23 cellular contexts compared by ENCODE assay signal in genomic region chr5:102956599-102956998, GRCh38.
"Had no signal": no experiment of that assay in that cellular context is flagged by ENCODE, and none has a peak within 500 bp of the region (broad histone marks: within the 10 kb centered on the region; RNA-seq: fewer than 3 reads in every experiment).

No MANE protein-coding gene starts in this region.

- H3K27ac ChIP-seq: coronary artery, heart left ventricle, hepatocyte, left lung, prostate gland, sigmoid colon, spleen, transverse colon, upper lobe of right lung, uterus had no signal

- DNase-seq: dermis blood vessel endothelial cell; effector memory CD8-positive, alpha-beta T cell; gastrocnemius medialis; heart left ventricle; left cardiac atrium; left lung; mesenchymal stem cell; naive thymus-derived CD4-positive, alpha-beta T cell; nephron progenitor cell; nucleus accumbens; sigmoid colon; spleen; stimulated activated CD4-positive, alpha-beta T cell treated with anti-CD3 and anti-CD28 coated beads, Interleukin-15, amount 100 ng/mL, for 24 hours; stimulated activated CD4-positive, alpha-beta T cell treated with anti-CD3 and anti-CD28 coated beads, Interleukin-2, amount 100 ng/mL, for 48 hours; stimulated activated naive B cell treated with anti-CD40 and anti-IgM and Interleukin-4, amounts not matched to agents 10 μg/mL and 1 μg/mL and 100 μg/mL, for 72 hours; transverse colon; upper lobe of right lung; uterus had no signal

- H3K27me3 ChIP-seq: gastrocnemius medialis, heart left ventricle, hepatocyte, left lung, right atrium auricular region, sigmoid colon, spleen, transverse colon, upper lobe of right lung had no signal

- H3K36me3 ChIP-seq: prostate gland, thoracic aorta, transverse colon, upper lobe of right lung, uterus had no signal

- H3K4me3 ChIP-seq: coronary artery, gastrocnemius medialis, heart left ventricle, hepatocyte, left lung, prostate gland, right atrium auricular region, sigmoid colon, spleen, thoracic aorta, transverse colon, upper lobe of right lung, uterus had no signal

- H3K9me3 ChIP-seq: gastrocnemius medialis, heart left ventricle, left lung, prostate gland, right atrium auricular region, sigmoid colon, spleen, thoracic aorta, transverse colon, upper lobe of right lung, uterus had no signal

- H3K4me1 ChIP-seq: prostate gland, spleen, upper lobe of right lung, uterus had no signal
